Comparison of ENCODE assay signal across 1 cellular context in genomic region chr5:43039115-43039467, GRCh38.
TF ChIP-seq lines count a peak whose summit lies in the region.

No MANE protein-coding gene starts in this region.

TF ChIP-seq in SK-N-SH treated with all-trans-retinoic acid at 6 μM for 48 hours, 23 proteins besides CTCF, POLR2A, EP300 and RAD21 (continued from another document):
- TF ChIP-seq ESRRG (CRISPR knock-in tag; IDR thresholded peaks at IDR 0.05): no peak
- TF ChIP-seq SNAI2 (CRISPR knock-in tag; IDR thresholded peaks at IDR 0.05): no peak
- no peak for TF ChIP-seq ARNTL (CRISPR knock-in tag; IDR thresholded peaks at IDR 0.05; ENCODE audit: borderline replicate concordance, low read depth)
- TF ChIP-seq ZFP3 (CRISPR knock-in tag; IDR thresholded peaks at IDR 0.05): no peak
- no peak for TF ChIP-seq CREB5 (CRISPR knock-in tag; IDR thresholded peaks at IDR 0.05; ENCODE audit: low read depth)
- no peak for TF ChIP-seq BACH2 (CRISPR knock-in tag; IDR thresholded peaks at IDR 0.05; ENCODE audit: borderline replicate concordance)
- TF ChIP-seq ZFP30 (CRISPR knock-in tag; IDR thresholded peaks at IDR 0.05): no peak
- TF ChIP-seq CSDC2 (CRISPR knock-in tag; IDR thresholded peaks at IDR 0.05): no peak
- TF ChIP-seq TOX (CRISPR knock-in tag; IDR thresholded peaks at IDR 0.05; ENCODE audit: borderline replicate concordance): no peak
- TF ChIP-seq GLIS3 (CRISPR knock-in tag; IDR thresholded peaks at IDR 0.05): no peak
- TF ChIP-seq RARB (CRISPR knock-in tag; IDR thresholded peaks at IDR 0.05): no peak
